12 cellular contexts compared by ENCODE assay signal in the genomic region with DNA sequence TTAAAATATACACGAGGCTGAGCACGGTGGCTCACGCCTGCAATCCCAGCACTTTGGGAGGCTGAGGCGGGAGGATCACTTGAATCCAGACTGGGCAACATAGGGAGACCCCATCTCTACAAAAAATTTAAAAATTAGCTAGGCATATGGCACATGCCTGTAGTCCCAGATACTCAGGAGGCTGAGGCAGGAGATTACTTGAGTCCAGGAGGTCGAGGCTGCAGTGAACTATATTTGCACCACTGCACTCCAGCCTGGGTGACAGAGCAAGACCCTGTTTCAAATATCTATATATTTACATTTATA. TPM values are rescaled to one million over a fixed set of nuclear protein-coding genes. Genes with fewer than 3 reads are reported as not detected.
DNase-seq lines count a peak whose midpoint lies in the region; ATAC-seq, FAIRE-seq and TF ChIP-seq lines count a peak whose summit lies in the region.
"Not testable (repeated sequence)": the region's sequence is repeated elsewhere in the genome, so short reads cannot be mapped to it uniquely, and the experiment has no call there.
"Had no signal": no experiment of that assay in that cellular context is flagged by ENCODE, and none has a peak within 500 bp of the region (broad histone marks: within the 10 kb centered on the region; RNA-seq: fewer than 3 reads in every experiment).

No MANE protein-coding gene starts in this region.

- H3K27me3 ChIP-seq in CD4-positive, alpha-beta T cell (ENCODE audit: control insufficient read depth, insufficient read depth, low read length); HepG2 (ENCODE audit: control insufficient read depth in 1 of 2, insufficient read depth in 2 of 2, low read length in 2 of 2); neural progenitor cell; sigmoid colon: not testable (repeated sequence)

- BruUV-seq in HepG2 (replicated peaks; lab: Mats Ljungman, UMichigan) = not testable (repeated sequence)

- not testable (repeated sequence) for TF ChIP-seq EP300 in HepG2 (IDR thresholded peaks at IDR 0.05; ENCODE audit: low read depth in 2 of 2, low read length in 2 of 2); HepG2 (CRISPR knock-in tag; IDR thresholded peaks at IDR 0.05; ENCODE audit: borderline replicate concordance); sigmoid colon (IDR thresholded peaks at IDR 0.05)

- H3K27me3 Mint-ChIP-seq in CD4-positive, alpha-beta T cell; WTC11 (ENCODE audit: low read depth); activated naive CD4-positive, alpha-beta T cell treated with anti-CD3 and anti-CD28 coated beads, Interleukin-2, amount 50 U/mL, for 24 hours; type B pancreatic cell: not testable (repeated sequence)
- H3K27me3 Mint-ChIP-seq in neural progenitor cell (ENCODE audit: insufficient read depth, low read depth) = peaks cover 11% of the 10 kb centered on the region

- peaks cover 36% of the 10 kb centered on the region for H3K79me2 ChIP-seq in HepG2 (ENCODE audit: insufficient read depth, low read length)
- H3K79me2 ChIP-seq in neural progenitor cell (ENCODE audit: low read depth) = peaks cover 44% of the 10 kb centered on the region

- CTCF ChIA-PET in CD4-positive, alpha-beta T cell (lab: Charles Lee); WTC11 (lab: Charles Lee); HepG2 (lab: Yijun Ruan, JAX; ENCODE audit: low intra/inter-chr PET ratio, low total read pairs): not testable (repeated sequence)

- H4K20me1 ChIP-seq in HepG2 (ENCODE audit: insufficient read depth, low read length) (peaks cover 16% of the 10 kb centered on the region), neural progenitor cell (ENCODE audit: low read depth) (peaks cover 41% of the 10 kb centered on the region)

- TF ChIP-seq CTCF in CD4-positive, alpha-beta T cell (IDR thresholded peaks at IDR 0.05); WTC11 (IDR thresholded peaks at IDR 0.05); coronary artery (IDR thresholded peaks at IDR 0.05); HepG2 (CRISPR knock-in tag; IDR thresholded peaks at IDR 0.05); neural progenitor cell (IDR thresholded peaks at IDR 0.05); sigmoid colon (IDR thresholded peaks at IDR 0.05); type B pancreatic cell (conservative IDR thresholded peaks at IDR 0.05): not testable (repeated sequence)

- H3K4me1 ChIP-seq in HepG2 (ENCODE audit: insufficient read depth, low read length) (peaks cover 21% of the 10 kb centered on the region), neural progenitor cell (peaks cover 12% of the 10 kb centered on the region), sigmoid colon (peaks cover 0 to 55% (median 38%) of the 10 kb centered on the region in 4 donors)

- intact Hi-C loops in CD4-positive, alpha-beta T cell (cut with DNase I, micrococcal nuclease) = loop anchor here in 1 of 2 experiments (5.0 to 10.0 kb wide), 3 partner anchors 43 to 221 kb away; a partner anchor contains a TSS
- intact Hi-C loops in HepG2 (cut with micrococcal nuclease; ENCODE audit: unreplicated experiment); sigmoid colon (cut with DNase I): not testable (repeated sequence)

- TF ChIP-seq RAD21 in HepG2 (CRISPR knock-in tag; IDR thresholded peaks at IDR 0.05) = not testable (repeated sequence)

- H3K36me3 Mint-ChIP-seq in CD4-positive, alpha-beta T cell (ENCODE audit: low read depth) = peaks cover 34% of the 10 kb centered on the region
- H3K36me3 Mint-ChIP-seq in WTC11; activated naive CD4-positive, alpha-beta T cell treated with anti-CD3 and anti-CD28 coated beads, Interleukin-2, amount 50 U/mL, for 24 hours; neural progenitor cell; type B pancreatic cell: not testable (repeated sequence)

- not testable (repeated sequence) for FAIRE-seq in HepG2 (lab: Jason Lieb, UNC)

- not testable (repeated sequence) for H3K9me3 Mint-ChIP-seq in CD4-positive, alpha-beta T cell; WTC11; activated naive CD4-positive, alpha-beta T cell treated with anti-CD3 and anti-CD28 coated beads, Interleukin-2, amount 50 U/mL, for 24 hours; neural progenitor cell; type B pancreatic cell

- not testable (repeated sequence) for TF ChIP-seq POLR2A in HepG2 (IDR thresholded peaks at IDR 0.05; ENCODE audit: insufficient read depth in 1 of 2, low read depth in 2 of 2, low read length in 2 of 2); sigmoid colon (IDR thresholded peaks at IDR 0.05)

- H3K27ac Mint-ChIP-seq in CD4-positive, alpha-beta T cell = peak overlapping the region; percentile 47
- H3K27ac Mint-ChIP-seq in WTC11, neural progenitor cell: not testable (repeated sequence)
- H3K27ac Mint-ChIP-seq in activated naive CD4-positive, alpha-beta T cell treated with anti-CD3 and anti-CD28 coated beads, Interleukin-2, amount 50 U/mL, for 24 hours = peak overlapping the region; percentile 65
- peak overlapping the region; percentile 46 for H3K27ac Mint-ChIP-seq in type B pancreatic cell

- 47% methylated on average over 5 of the region's 5 CpGs for WGBS in HepG2 (ENCODE audit: low lambda C conversion rate)
- 54 to 84% methylated on average over 5 of the region's 5 CpGs for WGBS in sigmoid colon, 2 donors

- H3K4me3 Mint-ChIP-seq in CD4-positive, alpha-beta T cell = peak overlapping the region; percentile 70
- H3K4me3 Mint-ChIP-seq in WTC11; activated naive CD4-positive, alpha-beta T cell treated with anti-CD3 and anti-CD28 coated beads, Interleukin-2, amount 50 U/mL, for 24 hours: not testable (repeated sequence)
- H3K4me3 Mint-ChIP-seq in neural progenitor cell = peak overlapping the region; percentile 52
- H3K4me3 Mint-ChIP-seq in type B pancreatic cell = peak overlapping the region; percentile 28

- not testable (repeated sequence) for H3K4me2 ChIP-seq in HepG2 (ENCODE audit: low read depth, low read length); neural progenitor cell

- not testable (repeated sequence) for H3K4me3 ChIP-seq in coronary artery; HepG2 (replicated peaks in 1 of 3; ENCODE audit: insufficient read depth in 1 of 3, low read depth in 2 of 3, low read length in 3 of 3); neural progenitor cell; sigmoid colon

- peaks cover 58% of the 10 kb centered on the region for H3F3A ChIP-seq in neural progenitor cell (ENCODE audit: low read depth)

- ATAC-seq in CD4-positive, alpha-beta T cell (ENCODE audit: poor library complexity); WTC11; HepG2: not testable (repeated sequence)

- peaks cover 17% of the 10 kb centered on the region for H3K4me1 Mint-ChIP-seq in CD4-positive, alpha-beta T cell (ENCODE audit: low read depth)
- H3K4me1 Mint-ChIP-seq in WTC11; type B pancreatic cell (ENCODE audit: unreplicated experiment): not testable (repeated sequence)
- H3K4me1 Mint-ChIP-seq in activated naive CD4-positive, alpha-beta T cell treated with anti-CD3 and anti-CD28 coated beads, Interleukin-2, amount 50 U/mL, for 24 hours = peaks cover 15% of the 10 kb centered on the region
- peaks cover 26% of the 10 kb centered on the region for H3K4me1 Mint-ChIP-seq in neural progenitor cell

- not testable (repeated sequence) for H2AFZ ChIP-seq in HepG2 (ENCODE audit: low read length); neural progenitor cell (replicated peaks)

- not testable (repeated sequence) for H3K27ac ChIP-seq in CD4-positive, alpha-beta T cell (ENCODE audit: low read depth, low read length); HepG2 (ENCODE audit: extremely low read length, insufficient read depth, low read length); neural progenitor cell
- H3K27ac ChIP-seq in coronary artery = peak overlapping the region; percentile 12 to 94
- peak overlapping the region; percentile 92 to 96 (median 94) for H3K27ac ChIP-seq in sigmoid colon

- not testable (repeated sequence) for H3K9ac ChIP-seq in HepG2 (ENCODE audit: insufficient read depth, low read depth, low read length); neural progenitor cell

- H3K36me3 ChIP-seq in HepG2 (replicated peaks in 1 of 2; ENCODE audit: control insufficient read depth in 1 of 2, insufficient read depth in 2 of 2, low read length in 2 of 2); neural progenitor cell; sigmoid colon: not testable (repeated sequence)

- POLR2A ChIA-PET in CD4-positive, alpha-beta T cell (lab: Charles Lee) = interaction anchor here (0.9 to 10.0 kb wide), 4 partner anchors 12 to 65 kb away, joined by 3 to 143 read pairs (median 74); a partner anchor contains a TSS
- POLR2A ChIA-PET in WTC11 (lab: Charles Lee) = not testable (repeated sequence)
- POLR2A ChIA-PET in HepG2 (lab: Yijun Ruan, JAX) = interaction anchor here (1.3 kb wide), 1 partner anchor 16 kb away, joined by 3 read pairs; a partner anchor contains a TSS

- in situ Hi-C loops in HepG2 (cut with HindIII; ENCODE audit: extremely low pct_ligation_motif_present, low pct_unique_long_range_greater_than_20kb) = not testable (repeated sequence)

- not testable (repeated sequence) for DNase-seq in CD4-positive, alpha-beta T cell; WTC11 (ENCODE audit: low spot score); coronary artery (ENCODE audit: low spot score); HepG2 (ENCODE audit: low spot score); neural progenitor cell (ENCODE audit: low spot score); sigmoid colon; type B pancreatic cell (ENCODE audit: extremely low spot score, unreplicated experiment)

- H3K9me3 ChIP-seq in CD4-positive, alpha-beta T cell (ENCODE audit: control insufficient read depth, low read length); HepG2 (ENCODE audit: low read length); neural progenitor cell (ENCODE audit: low read depth); sigmoid colon: not testable (repeated sequence)

RNA-seq across cellular contexts. Expression of a gene that starts 2.5 kb away (rescaled TPM):
- not detected for total RNA-seq in CD4-positive, alpha-beta T cell
- total RNA-seq in WTC11 (2021) (not detected in 3 replicates), HepG2 (2016; rRNA removed; fragmentation: Illumina TruSeq; extraction: Trizol) (under 0.01 TPM in 1 of 2 replicates, not detected in the other), neural progenitor cell (ENCODE audit: low replicate concordance) (not detected in 2 replicates), sigmoid colon (not detected), type B pancreatic cell (ENCODE audit: low replicate concordance) (not detected in 2 replicates)
- under 0.01 TPM in 2 replicates for total RNA-seq in HepG2 (2016; cell fraction: cytosol; rRNA removed; fragmentation: Illumina TruSeq; extraction: Trizol; ENCODE audit: low read depth)
- total RNA-seq in HepG2 (2016; cell fraction: insoluble cytoplasmic fraction; rRNA removed; fragmentation: Illumina TruSeq; extraction: Trizol) = under 0.01 TPM in 1 of 2 replicates, not detected in the other
- total RNA-seq in HepG2 (2016; cell fraction: membrane; rRNA removed; fragmentation: Illumina TruSeq; extraction: Trizol) = under 0.01 TPM in 1 of 2 replicates, not detected in the other
- not detected in 2 replicates for total RNA-seq in HepG2 (2016; cell fraction: nucleus; rRNA removed; fragmentation: Illumina TruSeq; extraction: Trizol)
- polyA plus RNA-seq in HepG2 (2011; rRNA removed) (not detected in 2 replicates), sigmoid colon (not detected)
- not detected in 2 replicates for polyA plus RNA-seq in HepG2 (2011; cell fraction: cytosol; rRNA removed)
- polyA plus RNA-seq in HepG2 (2011; cell fraction: nucleus; rRNA removed) = not detected in 2 replicates
- not detected in 2 replicates for polyA plus RNA-seq in HepG2 (2012)
- polyA plus RNA-seq in HepG2 (2016; cell fraction: cytosol; fragmentation: Illumina TruSeq; extraction: Trizol; ENCODE audit: low read depth) = not detected in 2 replicates
- polyA plus RNA-seq in HepG2 (2016; cell fraction: insoluble cytoplasmic fraction; fragmentation: Illumina TruSeq; extraction: Trizol; ENCODE audit: low read depth) = not detected in 2 replicates
- polyA plus RNA-seq in HepG2 (2016; cell fraction: membrane; fragmentation: Illumina TruSeq; extraction: Trizol; ENCODE audit: low read depth) = not detected in 2 replicates
- polyA plus RNA-seq in HepG2 (2016; cell fraction: nucleus; fragmentation: Illumina TruSeq; extraction: Trizol; ENCODE audit: insufficient read depth, low read depth) = not detected in 2 replicates
- polyA minus RNA-seq in HepG2 (2011; rRNA and poly(A)+ RNA removed; ENCODE audit: low replicate concordance) = under 0.01 TPM in 1 of 2 replicates, not detected in the other
- under 0.01 TPM in 1 of 2 replicates, not detected in the other for polyA minus RNA-seq in HepG2 (2011; cell fraction: cytosol; rRNA and poly(A)+ RNA removed)
- not detected in 2 replicates for polyA minus RNA-seq in HepG2 (2011; cell fraction: nucleus; rRNA and poly(A)+ RNA removed)
- total RNA-seq: Caco-2; CD8-positive, alpha-beta T cell had no signal
- polyA plus RNA-seq: A549, BJ had no signal

RNA-seq across cellular contexts. Expression of a gene that starts 2.6 kb away (rescaled TPM):
- 100 to 1,000 TPM; 307 to 318 TPM for total RNA-seq in CD4-positive, alpha-beta T cell
- total RNA-seq in WTC11 (2021) = 387 to 391 TPM (median 390 TPM) in 3 replicates
- total RNA-seq in HepG2 (2016; rRNA removed; fragmentation: Illumina TruSeq; extraction: Trizol) = 70.0 and 84.5 TPM in 2 replicates
- 29.8 and 31.9 TPM in 2 replicates for total RNA-seq in HepG2 (2016; cell fraction: cytosol; rRNA removed; fragmentation: Illumina TruSeq; extraction: Trizol; ENCODE audit: low read depth)
- total RNA-seq in HepG2 (2016; cell fraction: insoluble cytoplasmic fraction; rRNA removed; fragmentation: Illumina TruSeq; extraction: Trizol) = 66.1 and 74.6 TPM in 2 replicates
- 70.9 and 77.3 TPM in 2 replicates for total RNA-seq in HepG2 (2016; cell fraction: membrane; rRNA removed; fragmentation: Illumina TruSeq; extraction: Trizol)
- total RNA-seq in HepG2 (2016; cell fraction: nucleus; rRNA removed; fragmentation: Illumina TruSeq; extraction: Trizol) = 37.1 and 39.3 TPM in 2 replicates
- polyA plus RNA-seq in HepG2 (2011; rRNA removed) = 58.1 and 63.6 TPM in 2 replicates
- 71.9 and 76.4 TPM in 2 replicates for polyA plus RNA-seq in HepG2 (2011; cell fraction: cytosol; rRNA removed)
- 59.2 and 73.6 TPM in 2 replicates for polyA plus RNA-seq in HepG2 (2011; cell fraction: nucleus; rRNA removed)
- polyA plus RNA-seq in HepG2 (2012) = 37.6 and 46.6 TPM in 2 replicates
- 36.8 and 41.0 TPM in 2 replicates for polyA plus RNA-seq in HepG2 (2016; cell fraction: cytosol; fragmentation: Illumina TruSeq; extraction: Trizol; ENCODE audit: low read depth)
- 82.0 and 114 TPM in 2 replicates for polyA plus RNA-seq in HepG2 (2016; cell fraction: insoluble cytoplasmic fraction; fragmentation: Illumina TruSeq; extraction: Trizol; ENCODE audit: low read depth)
- 75.2 and 79.7 TPM in 2 replicates for polyA plus RNA-seq in HepG2 (2016; cell fraction: membrane; fragmentation: Illumina TruSeq; extraction: Trizol; ENCODE audit: low read depth)
- 90.2 and 93.1 TPM in 2 replicates for polyA plus RNA-seq in HepG2 (2016; cell fraction: nucleus; fragmentation: Illumina TruSeq; extraction: Trizol; ENCODE audit: insufficient read depth, low read depth)
- 84.2 and 138 TPM in 2 replicates for polyA minus RNA-seq in HepG2 (2011; rRNA and poly(A)+ RNA removed; ENCODE audit: low replicate concordance)
- 122 and 138 TPM in 2 replicates for polyA minus RNA-seq in HepG2 (2011; cell fraction: cytosol; rRNA and poly(A)+ RNA removed)
- 21.5 and 28.6 TPM in 2 replicates for polyA minus RNA-seq in HepG2 (2011; cell fraction: nucleus; rRNA and poly(A)+ RNA removed)
- total RNA-seq in neural progenitor cell (ENCODE audit: low replicate concordance) = 131 and 196 TPM in 2 replicates
- total RNA-seq in sigmoid colon = 10 to 100 TPM; 25.5 to 59.0 (median 36.3) TPM
- polyA plus RNA-seq in sigmoid colon = 100 to 1,000 TPM in 1 of 3 donors, 10 to 100 TPM in 2; 48.0 to 115 (median 53.9) TPM
- 276 and 279 TPM in 2 replicates for total RNA-seq in type B pancreatic cell (ENCODE audit: low replicate concordance)

RNA-seq across cellular contexts. Expression of a gene that starts 2.9 kb away (rescaled TPM):
- 100 to 1,000 TPM; 388 to 390 TPM for total RNA-seq in CD4-positive, alpha-beta T cell
- total RNA-seq in WTC11 (2021) (176 to 202 TPM (median 191 TPM) in 3 replicates), HepG2 (2016; rRNA removed; fragmentation: Illumina TruSeq; extraction: Trizol) (20.5 and 64.7 TPM in 2 replicates), neural progenitor cell (ENCODE audit: low replicate concordance) (31.7 and 175 TPM in 2 replicates), sigmoid colon (100 to 1,000 TPM in 2 of 4 donors, 10 to 100 TPM in 2; 85.6 to 174 (median 126) TPM), type B pancreatic cell (ENCODE audit: low replicate concordance) (157 and 173 TPM in 2 replicates)
- 30.1 and 37.5 TPM in 2 replicates for total RNA-seq in HepG2 (2016; cell fraction: cytosol; rRNA removed; fragmentation: Illumina TruSeq; extraction: Trizol; ENCODE audit: low read depth)
- total RNA-seq in HepG2 (2016; cell fraction: insoluble cytoplasmic fraction; rRNA removed; fragmentation: Illumina TruSeq; extraction: Trizol) = 17.1 and 68.9 TPM in 2 replicates
- total RNA-seq in HepG2 (2016; cell fraction: membrane; rRNA removed; fragmentation: Illumina TruSeq; extraction: Trizol) = 50.5 and 59.4 TPM in 2 replicates
- 58.0 and 76.3 TPM in 2 replicates for total RNA-seq in HepG2 (2016; cell fraction: nucleus; rRNA removed; fragmentation: Illumina TruSeq; extraction: Trizol)
- polyA plus RNA-seq in HepG2 (2011; rRNA removed) (164 and 232 TPM in 2 replicates), sigmoid colon (100 to 1,000 TPM in 1 of 3 donors, 10 to 100 TPM in 2; 19.2 to 232 (median 25.9) TPM)
- polyA plus RNA-seq in HepG2 (2011; cell fraction: cytosol; rRNA removed) = 108 and 161 TPM in 2 replicates
- polyA plus RNA-seq in HepG2 (2011; cell fraction: nucleus; rRNA removed) = 1,157 and 1,454 TPM in 2 replicates
- polyA plus RNA-seq in HepG2 (2012) = 55.1 and 79.6 TPM in 2 replicates
- 28.3 and 31.6 TPM in 2 replicates for polyA plus RNA-seq in HepG2 (2016; cell fraction: cytosol; fragmentation: Illumina TruSeq; extraction: Trizol; ENCODE audit: low read depth)
- 28.7 and 28.8 TPM in 2 replicates for polyA plus RNA-seq in HepG2 (2016; cell fraction: insoluble cytoplasmic fraction; fragmentation: Illumina TruSeq; extraction: Trizol; ENCODE audit: low read depth)
- 47.1 and 48.7 TPM in 2 replicates for polyA plus RNA-seq in HepG2 (2016; cell fraction: membrane; fragmentation: Illumina TruSeq; extraction: Trizol; ENCODE audit: low read depth)
- 234 and 238 TPM in 2 replicates for polyA plus RNA-seq in HepG2 (2016; cell fraction: nucleus; fragmentation: Illumina TruSeq; extraction: Trizol; ENCODE audit: insufficient read depth, low read depth)
- 129 and 199 TPM in 2 replicates for polyA minus RNA-seq in HepG2 (2011; rRNA and poly(A)+ RNA removed; ENCODE audit: low replicate concordance)
- polyA minus RNA-seq in HepG2 (2011; cell fraction: cytosol; rRNA and poly(A)+ RNA removed) = 47.6 and 51.1 TPM in 2 replicates
- polyA minus RNA-seq in HepG2 (2011; cell fraction: nucleus; rRNA and poly(A)+ RNA removed) = 58.8 and 65.8 TPM in 2 replicates

RNA-seq across cellular contexts. Expression of a gene that starts 16.1 kb away (rescaled TPM):
- total RNA-seq in CD4-positive, alpha-beta T cell = 100 to 1,000 TPM; 114 to 118 TPM
- 40.3 to 45.0 TPM (median 41.3 TPM) in 3 replicates for total RNA-seq in WTC11 (2021)
- total RNA-seq in HepG2 (2016; rRNA removed; fragmentation: Illumina TruSeq; extraction: Trizol) = 1.3 and 4.4 TPM in 2 replicates
- total RNA-seq in HepG2 (2016; cell fraction: cytosol; rRNA removed; fragmentation: Illumina TruSeq; extraction: Trizol; ENCODE audit: low read depth) = 3.4 and 3.5 TPM in 2 replicates
- 2.5 and 6.4 TPM in 2 replicates for total RNA-seq in HepG2 (2016; cell fraction: insoluble cytoplasmic fraction; rRNA removed; fragmentation: Illumina TruSeq; extraction: Trizol)
- total RNA-seq in HepG2 (2016; cell fraction: membrane; rRNA removed; fragmentation: Illumina TruSeq; extraction: Trizol) = 1.7 and 2.0 TPM in 2 replicates
- total RNA-seq in HepG2 (2016; cell fraction: nucleus; rRNA removed; fragmentation: Illumina TruSeq; extraction: Trizol) = 7.8 and 9.7 TPM in 2 replicates
- polyA plus RNA-seq in HepG2 (2011; rRNA removed) = 32.4 and 41.2 TPM in 2 replicates
- 27.7 and 35.9 TPM in 2 replicates for polyA plus RNA-seq in HepG2 (2011; cell fraction: cytosol; rRNA removed)
- 316 and 410 TPM in 2 replicates for polyA plus RNA-seq in HepG2 (2011; cell fraction: nucleus; rRNA removed)
- polyA plus RNA-seq in HepG2 (2012) = 29.1 and 29.7 TPM in 2 replicates
- polyA plus RNA-seq in HepG2 (2016; cell fraction: cytosol; fragmentation: Illumina TruSeq; extraction: Trizol; ENCODE audit: low read depth) = 0.23 and 0.72 TPM in 2 replicates
- polyA plus RNA-seq in HepG2 (2016; cell fraction: insoluble cytoplasmic fraction; fragmentation: Illumina TruSeq; extraction: Trizol; ENCODE audit: low read depth) = 1.6 and 2.2 TPM in 2 replicates
- 0.54 and 0.71 TPM in 2 replicates for polyA plus RNA-seq in HepG2 (2016; cell fraction: membrane; fragmentation: Illumina TruSeq; extraction: Trizol; ENCODE audit: low read depth)
- polyA plus RNA-seq in HepG2 (2016; cell fraction: nucleus; fragmentation: Illumina TruSeq; extraction: Trizol; ENCODE audit: insufficient read depth, low read depth) = 25.9 and 28.7 TPM in 2 replicates
- 20.1 and 68.5 TPM in 2 replicates for polyA minus RNA-seq in HepG2 (2011; rRNA and poly(A)+ RNA removed; ENCODE audit: low replicate concordance)
- 20.8 and 23.1 TPM in 2 replicates for polyA minus RNA-seq in HepG2 (2011; cell fraction: cytosol; rRNA and poly(A)+ RNA removed)
- polyA minus RNA-seq in HepG2 (2011; cell fraction: nucleus; rRNA and poly(A)+ RNA removed) = 41.6 and 44.5 TPM in 2 replicates
- total RNA-seq in neural progenitor cell (ENCODE audit: low replicate concordance) = 1.4 and 21.9 TPM in 2 replicates
- 10 to 100 TPM in 2 of 4 donors, 1 to 10 TPM in 2; 3.8 to 20.5 (median 10.9) TPM for total RNA-seq in sigmoid colon
- polyA plus RNA-seq in sigmoid colon = 10 to 100 TPM in 1 of 3 donors, 1 to 10 TPM in 2; 1.8 to 25.1 (median 9.9) TPM
- total RNA-seq in type B pancreatic cell (ENCODE audit: low replicate concordance) = 23.9 and 26.1 TPM in 2 replicates

RNA-seq across cellular contexts. Expression of a gene that starts 23.6 kb away (rescaled TPM):
- under 1 TPM; 0.17 to 0.22 TPM for total RNA-seq in CD4-positive, alpha-beta T cell
- total RNA-seq in WTC11 (2021) = 1.9 to 2.5 TPM (median 2.4 TPM) in 3 replicates
- total RNA-seq in HepG2 (2016; rRNA removed; fragmentation: Illumina TruSeq; extraction: Trizol) = 0.07 TPM in 1 of 2 replicates, not detected in the other
- total RNA-seq in HepG2 (2016; cell fraction: cytosol; rRNA removed; fragmentation: Illumina TruSeq; extraction: Trizol; ENCODE audit: low read depth) = not detected in 2 replicates
- total RNA-seq in HepG2 (2016; cell fraction: insoluble cytoplasmic fraction; rRNA removed; fragmentation: Illumina TruSeq; extraction: Trizol) = 0.17 TPM in 1 of 2 replicates, not detected in the other
- not detected in 2 replicates for total RNA-seq in HepG2 (2016; cell fraction: membrane; rRNA removed; fragmentation: Illumina TruSeq; extraction: Trizol)
- 0.28 TPM in 1 of 2 replicates, not detected in the other for total RNA-seq in HepG2 (2016; cell fraction: nucleus; rRNA removed; fragmentation: Illumina TruSeq; extraction: Trizol)
- polyA plus RNA-seq in HepG2 (2011; rRNA removed) = 0.20 and 0.34 TPM in 2 replicates
- 0.15 and 0.47 TPM in 2 replicates for polyA plus RNA-seq in HepG2 (2011; cell fraction: cytosol; rRNA removed)
- 2.8 and 7.1 TPM in 2 replicates for polyA plus RNA-seq in HepG2 (2011; cell fraction: nucleus; rRNA removed)
- 0.23 and 0.28 TPM in 2 replicates for polyA plus RNA-seq in HepG2 (2012)
- polyA plus RNA-seq in HepG2 (2016; cell fraction: cytosol; fragmentation: Illumina TruSeq; extraction: Trizol; ENCODE audit: low read depth) = not detected in 2 replicates
- not detected in 2 replicates for polyA plus RNA-seq in HepG2 (2016; cell fraction: insoluble cytoplasmic fraction; fragmentation: Illumina TruSeq; extraction: Trizol; ENCODE audit: low read depth)
- polyA plus RNA-seq in HepG2 (2016; cell fraction: membrane; fragmentation: Illumina TruSeq; extraction: Trizol; ENCODE audit: low read depth) = not detected in 2 replicates
- polyA plus RNA-seq in HepG2 (2016; cell fraction: nucleus; fragmentation: Illumina TruSeq; extraction: Trizol; ENCODE audit: insufficient read depth, low read depth) = 0.27 and 0.38 TPM in 2 replicates
- 0.42 TPM in 1 of 2 replicates, not detected in the other for polyA minus RNA-seq in HepG2 (2011; rRNA and poly(A)+ RNA removed; ENCODE audit: low replicate concordance)
- not detected in 2 replicates for polyA minus RNA-seq in HepG2 (2011; cell fraction: cytosol; rRNA and poly(A)+ RNA removed)
- 0.13 and 0.37 TPM in 2 replicates for polyA minus RNA-seq in HepG2 (2011; cell fraction: nucleus; rRNA and poly(A)+ RNA removed)
- total RNA-seq in neural progenitor cell (ENCODE audit: low replicate concordance) = 5.4 and 5.9 TPM in 2 replicates
- under 1 TPM in 1 of 4 donors, not detected in 3; 0.14 TPM for total RNA-seq in sigmoid colon
- under 1 TPM in 1 of 3 donors, not detected in 2; 0.04 TPM for polyA plus RNA-seq in sigmoid colon
- 0.65 and 1.00 TPM in 2 replicates for total RNA-seq in type B pancreatic cell (ENCODE audit: low replicate concordance)
